Comparison of ENCODE assay signal across 8 cellular contexts in the genomic region with DNA sequence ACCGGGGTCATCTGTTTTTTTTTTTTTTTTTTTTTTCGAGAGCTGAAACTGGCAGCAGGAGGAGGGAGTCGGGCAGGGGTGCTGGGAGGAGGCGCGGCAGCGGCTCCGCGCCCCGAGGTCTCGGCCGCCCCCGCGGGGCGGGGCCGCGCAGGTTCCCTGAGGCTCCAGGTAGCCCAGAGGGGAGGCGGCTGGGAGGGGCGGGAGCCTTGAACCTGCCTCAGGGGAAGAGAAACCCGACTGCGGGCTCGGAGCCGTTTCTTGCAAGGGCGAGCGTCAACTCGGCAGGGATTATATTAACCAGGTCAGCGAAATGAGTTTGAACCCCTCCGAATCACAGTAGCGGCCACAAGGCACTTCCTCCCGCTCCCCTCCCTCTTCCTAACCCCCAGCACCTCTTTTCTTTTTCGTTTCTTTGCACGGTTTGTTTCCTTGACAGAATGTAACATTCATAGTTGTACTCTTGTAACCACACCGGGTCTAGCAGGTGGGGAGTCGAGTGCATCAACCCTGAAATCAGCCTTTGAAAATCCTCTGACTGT. TPM values are rescaled to one million over a fixed set of nuclear protein-coding genes. Genes with fewer than 3 reads are reported as not detected.
DNase-seq lines count a peak whose midpoint lies in the region; ATAC-seq and TF ChIP-seq lines count a peak whose summit lies in the region.

No MANE protein-coding gene starts in this region.

- DNase-seq in Right ventricle myocardium inferior (ENCODE audit: missing footprints) (peak; percentile 79), cardiac septum (ENCODE audit: low spot score) (no peak), NOMO-1 treated with DMSO at 0.1 percent for 48 hours (lab: John Stamatoyannopoulos, UW; ENCODE audit: unreplicated experiment) (peak; percentile 67), left ventricle myocardium inferior (no peak), NCI-H510A (lab: John Stamatoyannopoulos, UW) (no peak)
- DNase-seq in activated T-helper 1 cell treated with anti-CD3 and anti-CD28 coated beads, Interleukin-2, amount 50 U/mL, for 16 hours (ENCODE audit: low read depth in 1 of 2, low spot score in 1 of 2) = peak; percentile 19 to 55

- ATAC-seq in Right ventricle myocardium inferior (no peak), HG03108 (IDR thresholded peaks at IDR 0.05; ENCODE audit: unreplicated experiment) (peak; percentile 42)

- peak overlapping the region; percentile 72 for H3K4me3 ChIP-seq in left ventricle myocardium inferior
- H3K4me3 ChIP-seq in skin epidermis = peak overlapping the region; percentile 44 to 67 (median 53)

- no peak for TF ChIP-seq CTCF in left ventricle myocardium inferior (IDR thresholded peaks at IDR 0.05; ENCODE audit: borderline replicate concordance)

- H3K9me3 ChIP-seq in left ventricle myocardium inferior (replicated peaks) = no peaks in the 10 kb centered on the region

- H3K4me1 ChIP-seq in left ventricle myocardium inferior = peaks cover 35% of the 10 kb centered on the region

- H3K27ac ChIP-seq in left ventricle myocardium inferior (replicated peaks) = no peak overlapping the region
- peak overlapping the region in 10 of 21 experiments; percentile 2 to 62 (median 38) for H3K27ac ChIP-seq in skin epidermis

- H3K36me3 ChIP-seq in left ventricle myocardium inferior = no peaks in the 10 kb centered on the region

- H3K27me3 ChIP-seq in left ventricle myocardium inferior (ENCODE audit: low read depth) = peaks cover 67% of the 10 kb centered on the region

- intact Hi-C loops in Right ventricle myocardium inferior (cut with DNase I) = no loop called here
- intact Hi-C loops in cardiac septum (cut with DNase I) = no loop called here
- intact Hi-C loops in left ventricle myocardium inferior (cut with micrococcal nuclease) = no loop called here

RNA-seq across cellular contexts. Expression of gene MYB, which starts 2.0 kb away (rescaled TPM):
- 0.27 TPM for total RNA-seq in Right ventricle myocardium inferior
- 0.24 TPM for total RNA-seq in cardiac septum
- 0.08 TPM for total RNA-seq in left ventricle myocardium inferior

Comparison
In these comparisons a context has a peak if more than half of its experiments do, and no peak if none do; other contexts are left out.
1. DNase-seq: peak in Right ventricle myocardium inferior (single experiment), NOMO-1 treated with DMSO at 0.1 percent for 48 hours (single experiment) and activated T-helper 1 cell treated with anti-CD3 and anti-CD28 coated beads, Interleukin-2, amount 50 U/mL, for 16 hours (2 of 2); none in cardiac septum (single experiment), left ventricle myocardium inferior (single experiment) and NCI-H510A (single experiment).